In the genomic region with DNA sequence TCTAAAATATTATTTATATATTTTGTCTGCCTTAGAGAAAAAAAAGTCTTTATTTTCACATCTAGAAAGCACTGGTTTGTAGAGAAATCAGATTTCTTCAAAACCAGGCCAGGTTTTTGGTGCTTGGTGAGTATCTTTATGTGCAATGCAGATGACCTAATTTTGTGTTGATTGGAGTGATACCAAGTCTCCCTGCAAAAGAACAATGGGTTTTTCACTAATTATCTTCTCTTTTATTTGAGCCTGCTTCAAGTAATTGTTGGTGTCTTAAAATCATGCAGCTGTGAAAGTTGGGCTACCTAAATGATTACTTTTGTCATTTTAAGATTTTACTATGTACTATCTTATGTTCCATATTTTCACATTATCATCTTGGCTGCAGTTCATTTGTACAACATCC, we compare ENCODE assay signal across 9 cellular contexts.
"Had no signal": no experiment of that assay in that cellular context is flagged by ENCODE, and none has a peak within 500 bp of the region (broad histone marks: within the 10 kb centered on the region; RNA-seq: fewer than 3 reads in every experiment).

No MANE protein-coding gene starts in this region.

- H3K36me3 ChIP-seq: colonic mucosa, pancreas, right atrium auricular region had no signal

- H3K4me1 ChIP-seq: colonic mucosa, right atrium auricular region had no signal

- H3K27ac ChIP-seq: colonic mucosa, pancreas, right atrium auricular region, skin epidermis had no signal

- H3K9me3 ChIP-seq: colonic mucosa, pancreas, right atrium auricular region had no signal

- H3K4me3 ChIP-seq: colonic mucosa, pancreas, right atrium auricular region, skin epidermis had no signal

- H3K27me3 ChIP-seq: colonic mucosa, pancreas, right atrium auricular region had no signal

- FAIRE-seq: pancreas had no signal

- DNase-seq: activated gamma-delta T cell; activated naive CD8-positive, alpha-beta T cell treated with anti-CD3 and anti-CD28 coated beads, Interleukin-2, amount 10 ng/mL, durations not matched to agents 7 days and 5 days; activated T-cell treated with anti-CD3 and anti-CD28 coated beads, Interleukin-2, amount 50 U/mL, for 1 hour; aorta; colonic mucosa; effector CD4-positive, alpha-beta T cell; pancreas had no signal
